8 cellular contexts compared by ENCODE assay signal in genomic region chr2:97748397-97748796, GRCh38. TPM values are rescaled to one million over a fixed set of nuclear protein-coding genes. Genes with fewer than 3 reads are reported as not detected.
DNase-seq lines count a peak whose midpoint lies in the region; ATAC-seq, FAIRE-seq and TF ChIP-seq lines count a peak whose summit lies in the region.

No MANE protein-coding gene starts in this region.

- BruUV-seq in Caco-2 (replicated peaks; lab: Mats Ljungman, UMichigan): no TSS peak

- H3K9me3 Mint-ChIP-seq in Caco-2 (ENCODE audit: unreplicated experiment): no peaks in the 10 kb centered on the region
- peaks cover 3% of the 10 kb centered on the region for H3K9me3 Mint-ChIP-seq in natural killer cell treated with Interleukin-12 subunit alpha and Interleukin-12 subunit beta and Interleukin-15 and Interleukin-18, amount 100 ng/mL, for 72 hours

- ATAC-seq in natural killer cell treated with Interleukin-12 subunit alpha and Interleukin-12 subunit beta and Interleukin-15 and Interleukin-18, amount 100 ng/mL, for 72 hours: peak; percentile 62 to 69

- DNase-seq in Caco-2: peak; percentile 68 to 73
- DNase-seq in HT-29 (ENCODE audit: low spot score): peak; percentile 6
- DNase-seq in T-helper 22 cell (ENCODE audit: low read depth): peak; percentile 23
- DNase-seq in bronchial epithelial cell (ENCODE audit: low read depth): no peak
- DNase-seq in natural killer cell treated with Interleukin-12 subunit alpha and Interleukin-12 subunit beta and Interleukin-15 and Interleukin-18, amount 100 ng/mL, for 72 hours (ENCODE audit: low spot score): no peak
- DNase-seq in ovary: no peak
- DNase-seq in T1000 (lab: John Stamatoyannopoulos, UW): no peak
- no peak for DNase-seq in foreskin melanocyte

- H3K9me3 ChIP-seq in Caco-2 (no peaks in the 10 kb centered on the region), ovary (no peaks in the 10 kb centered on the region)

- H3K4me1 ChIP-seq in Caco-2 (no peaks in the 10 kb centered on the region), ovary (ENCODE audit: insufficient read depth) (no peaks in the 10 kb centered on the region)

- H3K4me3 Mint-ChIP-seq in Caco-2 (ENCODE audit: unreplicated experiment): no peak overlapping the region
- H3K4me3 Mint-ChIP-seq in natural killer cell treated with Interleukin-12 subunit alpha and Interleukin-12 subunit beta and Interleukin-15 and Interleukin-18, amount 100 ng/mL, for 72 hours: peak overlapping the region; percentile 38

- H3K27me3 ChIP-seq in Caco-2 (replicated peaks; ENCODE audit: control insufficient read depth, insufficient read depth, low read length): no peaks in the 10 kb centered on the region
- H3K27me3 ChIP-seq in bronchial epithelial cell (ENCODE audit: control insufficient read depth, insufficient read depth, low read length): no peaks in the 10 kb centered on the region
- no peaks in the 10 kb centered on the region for H3K27me3 ChIP-seq in ovary

- FAIRE-seq in bronchial epithelial cell (lab: Jason Lieb, UNC): no peak

- H3K36me3 Mint-ChIP-seq in Caco-2 (ENCODE audit: insufficient read depth, unreplicated experiment): peaks cover 15% of the 10 kb centered on the region
- H3K36me3 Mint-ChIP-seq in natural killer cell treated with Interleukin-12 subunit alpha and Interleukin-12 subunit beta and Interleukin-15 and Interleukin-18, amount 100 ng/mL, for 72 hours: no peaks in the 10 kb centered on the region

- TF ChIP-seq POLR2A in ovary (IDR thresholded peaks at IDR 0.05): no peak

- WGBS in ovary, 3 donors: 71 to 76% (median 75%) methylated on average over 10 of the region's 10 CpGs

- H3K36me3 ChIP-seq in Caco-2 (ENCODE audit: control insufficient read depth, insufficient read depth, low read length): no peaks in the 10 kb centered on the region
- no peaks in the 10 kb centered on the region for H3K36me3 ChIP-seq in bronchial epithelial cell (ENCODE audit: control insufficient read depth, insufficient read depth, low read length)
- H3K36me3 ChIP-seq in ovary: no peaks in the 10 kb centered on the region

- no peak for TF ChIP-seq EP300 in ovary (IDR thresholded peaks at IDR 0.05)

- intact Hi-C loops in Caco-2 (cut with micrococcal nuclease; ENCODE audit: unreplicated experiment): loop anchor here (1.0 to 2.0 kb wide), 2 partner anchors 48 to 158 kb away; no protein-coding TSS in a partner anchor
- intact Hi-C loops in ovary (cut with DNase I): no loop called here

- POLR2A ChIA-PET in Caco-2 (lab: Charles Lee): no interaction called here

- H3K4me1 Mint-ChIP-seq in Caco-2 (ENCODE audit: low read depth, unreplicated experiment): peaks cover 6% of the 10 kb centered on the region
- peaks cover 42 to 47% of the 10 kb centered on the region in 2 donors for H3K4me1 Mint-ChIP-seq in natural killer cell treated with Interleukin-12 subunit alpha and Interleukin-12 subunit beta and Interleukin-15 and Interleukin-18, amount 100 ng/mL, for 72 hours (ENCODE audit: low read depth in 2 of 2)

- no peak overlapping the region for H3K27ac Mint-ChIP-seq in Caco-2 (ENCODE audit: unreplicated experiment)
- peak overlapping the region in 1 of 2 donors; percentile 56 for H3K27ac Mint-ChIP-seq in natural killer cell treated with Interleukin-12 subunit alpha and Interleukin-12 subunit beta and Interleukin-15 and Interleukin-18, amount 100 ng/mL, for 72 hours

- H3K4me3 ChIP-seq in Caco-2 (ENCODE audit: low read depth, low read length) (no peak overlapping the region), bronchial epithelial cell (ENCODE audit: low read depth, low read length) (no peak overlapping the region), ovary (no peak overlapping the region)

- no peaks in the 10 kb centered on the region for H3K27me3 Mint-ChIP-seq in Caco-2 (ENCODE audit: insufficient read depth, unreplicated experiment)
- H3K27me3 Mint-ChIP-seq in natural killer cell treated with Interleukin-12 subunit alpha and Interleukin-12 subunit beta and Interleukin-15 and Interleukin-18, amount 100 ng/mL, for 72 hours: no peaks in the 10 kb centered on the region

- TF ChIP-seq CTCF in Caco-2 (IDR thresholded peaks at IDR 0.05; ENCODE audit: insufficient read depth in 1 of 2, low read depth in 1 of 2, low read length in 1 of 2, severe bottlenecking in 1 of 2, unreplicated experiment in 1 of 2): peak; percentile 63 to 65
- peak; percentile 41 for TF ChIP-seq CTCF in bronchial epithelial cell (IDR thresholded peaks at IDR 0.05; ENCODE audit: insufficient read depth, low read length, severe bottlenecking)
- TF ChIP-seq CTCF in ovary (IDR thresholded peaks at IDR 0.05): no peak

- CTCF ChIA-PET in Caco-2 (lab: Charles Lee): interaction anchor here (0.7 to 1.5 kb wide), 3 partner anchors 22 to 84 kb away, joined by 3 to 19 read pairs (median 4); partner anchors contain the start of gene ACTR1B

- H3K27ac ChIP-seq in ovary: no peak overlapping the region

RNA-seq across cellular contexts. Expression of gene ZAP70, which starts 35.0 kb away (rescaled TPM):
- total RNA-seq in Caco-2 (2022) (0.82 and 0.86 TPM in 2 replicates), bronchial epithelial cell (not detected in 2 replicates), ovary (1 to 10 TPM in 3 of 7 donors, under 1 TPM in 4; 0.45 to 2.0 (median 0.69) TPM)
- total RNA-seq in HT-29 (2014; rRNA removed; shearing (Covaris generic)): 1.8 TPM in 1 of 2 replicates, not detected in the other
- 100 to 1,000 TPM in 1 of 2 donors, 10 to 100 TPM in 1; 97.4 to 191 TPM for total RNA-seq in natural killer cell treated with Interleukin-12 subunit alpha and Interleukin-12 subunit beta and Interleukin-15 and Interleukin-18, amount 100 ng/mL, for 72 hours
- 1 to 10 TPM in 1 of 2 donors, under 1 TPM in 1; 0.75 to 1.2 TPM for polyA plus RNA-seq in ovary

Comparison
In these comparisons a context has a peak if more than half of its experiments do, and no peak if none do; other contexts are left out.
1. DNase-seq: peak in Caco-2 (2 of 2), HT-29 (single experiment) and T-helper 22 cell (single experiment); none in bronchial epithelial cell (single experiment), natural killer cell treated with Interleukin-12 subunit alpha and Interleukin-12 subunit beta and Interleukin-15 and Interleukin-18, amount 100 ng/mL, for 72 hours (single experiment), ovary (0 of 5), T1000 (single experiment) and foreskin melanocyte (single experiment).
2. CTCF ChIP-seq: peak in Caco-2 (2 of 2) and bronchial epithelial cell (single experiment); none in ovary (0 of 3).
3. RNA of gene ZAP70, which starts 35.0 kb away (total RNA-seq): 97.4 to 191 TPM in natural killer cell treated with Interleukin-12 subunit alpha and Interleukin-12 subunit beta and Interleukin-15 and Interleukin-18, amount 100 ng/mL, for 72 hours; 1.8 TPM in HT-29, 0.82 to 0.86 TPM in Caco-2, 0.45 to 2.0 TPM in ovary and not detected in bronchial epithelial cell; every median in the first group is over 10 times any median in the second.